8 cellular contexts compared by ENCODE assay signal in genomic region chr19:57613941-57614743, GRCh38. TPM values are rescaled to one million over a fixed set of nuclear protein-coding genes. Genes with fewer than 3 reads are reported as not detected.
A peak's percentile ranks its signal among the peaks of the same experiment; 100 is the strongest.
DNase-seq lines count a peak whose midpoint lies in the region; ATAC-seq, FAIRE-seq and TF ChIP-seq lines count a peak whose summit lies in the region.

ZNF134 (plus strand) TSS chr19:57614242; CDS start chr19:57619469, 5,227 bp downstream.

- POLR2A ChIA-PET in CD8-positive, alpha-beta memory T cell (lab: Charles Lee): interaction anchor here (0.6 to 1.6 kb wide), 8 partner anchors 9 to 441 kb away, joined by 3 to 8 read pairs (median 4); partner anchors contain the start of genes ZIK1, ZNF154, ZNF211 and ZNF417
- POLR2A ChIA-PET in endothelial cell of umbilical vein (lab: Charles Lee): interaction anchor here (1.0 kb wide), 1 partner anchor 19 kb away, joined by 3 read pairs; the partner anchor contains the start of gene ZNF211

- peak within 1 kb of the TSS; percentile 62 for H3K4me3 ChIP-seq in CD8-positive, alpha-beta memory T cell (ENCODE audit: low read length)
- peak within 1 kb of the TSS; percentile 94 for H3K4me3 ChIP-seq in NT2/D1 (ENCODE audit: insufficient read length, low read depth)
- peak within 1 kb of the TSS; percentile 53 to 77 (median 65) for H3K4me3 ChIP-seq in endothelial cell of umbilical vein (replicated peaks in 1 of 3; ENCODE audit: insufficient read depth in 1 of 3, low read depth in 1 of 3, low read length in 3 of 3)

- H3K27me3 ChIP-seq in CD8-positive, alpha-beta memory T cell (ENCODE audit: insufficient read depth, low read length, poor library complexity, severe bottlenecking): no peaks in the 10 kb centered on the region
- no peaks in the 10 kb centered on the region for H3K27me3 ChIP-seq in NT2/D1 (ENCODE audit: insufficient read depth, insufficient read length)
- no peaks in the 10 kb centered on the region for H3K27me3 ChIP-seq in endothelial cell of umbilical vein (ENCODE audit: control insufficient read depth in 2 of 2, insufficient read depth in 2 of 2, low read length in 2 of 2)

- BruUV-seq in endothelial cell of umbilical vein (replicated peaks; lab: Mats Ljungman, UMichigan): TSS peak; percentile 51

- H3K27me3 Mint-ChIP-seq in CD8-positive, alpha-beta memory T cell: peaks cover 0 to 1% of the 10 kb centered on the region in 2 donors
- H3K27me3 Mint-ChIP-seq in mesothelial cell of epicardium (ENCODE audit: low read depth): no peaks in the 10 kb centered on the region

- intact Hi-C loops in endothelial cell of umbilical vein (cut with micrococcal nuclease): loop anchor here (1.0 to 10.0 kb wide), 6 partner anchors 15 to 541 kb away; partner anchors contain the start of genes ZNF211, ZNF329, ZNF416 and ZNF530

- peak within 1 kb of the TSS; percentile 94 for H3K9ac ChIP-seq in NT2/D1 (ENCODE audit: insufficient read length, low read depth)
- peak within 1 kb of the TSS; percentile 66 for H3K9ac ChIP-seq in endothelial cell of umbilical vein (replicated peaks; ENCODE audit: extremely low read depth, insufficient read depth, low read length)

- H3K4me1 ChIP-seq in CD8-positive, alpha-beta memory T cell (ENCODE audit: insufficient read depth, low read length): peaks cover 17% of the 10 kb centered on the region
- H3K4me1 ChIP-seq in NT2/D1 (ENCODE audit: insufficient read depth, insufficient read length) (no peaks in the 10 kb centered on the region), endothelial cell of umbilical vein (ENCODE audit: control insufficient read depth, extremely low read depth, insufficient read depth, low read length) (no peaks in the 10 kb centered on the region)

- H3K9me3 Mint-ChIP-seq in CD8-positive, alpha-beta memory T cell: peaks cover 42 to 74% (median 64%) of the 10 kb centered on the region in 5 donors
- peaks cover 61% of the 10 kb centered on the region for H3K9me3 Mint-ChIP-seq in mesothelial cell of epicardium

- dilution Hi-C loops in endothelial cell of umbilical vein (cut with MboI; ENCODE audit: extremely low pct_ligation_motif_present, low sequenced_read_pairs): no loop called here

- H3K27ac ChIP-seq in CD8-positive, alpha-beta memory T cell (ENCODE audit: low read depth, low read length): peak within 1 kb of the TSS; percentile 65
- H3K27ac ChIP-seq in endothelial cell of umbilical vein (ENCODE audit: insufficient read depth, low read depth, low read length): no peak within 1 kb of the TSS

- H3K79me2 ChIP-seq in endothelial cell of umbilical vein (ENCODE audit: control insufficient read depth, insufficient read depth, low read length): peaks cover 19% of the 10 kb centered on the region

- FAIRE-seq in endothelial cell of umbilical vein (lab: Jason Lieb, UNC): peak; percentile 88

- peak within 1 kb of the TSS; percentile 60 to 96 (median 88) for H3K27ac Mint-ChIP-seq in CD8-positive, alpha-beta memory T cell
- H3K27ac Mint-ChIP-seq in mesothelial cell of epicardium: peak within 1 kb of the TSS; percentile 89

- peak; percentile 89 for ATAC-seq in GM19455 (IDR thresholded peaks at IDR 0.05; ENCODE audit: unreplicated experiment)

- peaks cover 37 to 61% (median 52%) of the 10 kb centered on the region in 3 donors for H3K36me3 Mint-ChIP-seq in CD8-positive, alpha-beta memory T cell
- peaks cover 50% of the 10 kb centered on the region for H3K36me3 Mint-ChIP-seq in mesothelial cell of epicardium

- TF ChIP-seq POLR2A in endothelial cell of umbilical vein (IDR thresholded peaks at IDR 0.05; ENCODE audit: low read depth, low read length): peak; percentile 49

- H3K4me1 Mint-ChIP-seq in CD8-positive, alpha-beta memory T cell: peaks cover 35 to 44% (median 39%) of the 10 kb centered on the region in 3 donors
- H3K4me1 Mint-ChIP-seq in mesothelial cell of epicardium: peaks cover 10% of the 10 kb centered on the region

- peak in 1 of 2 donors; percentile 62 for TF ChIP-seq CTCF in endothelial cell of umbilical vein (IDR thresholded peaks at IDR 0.05; ENCODE audit: extremely low read depth in 1 of 2, insufficient read depth in 1 of 2, low read depth in 1 of 2, low read length in 2 of 2)
- no peak for TF ChIP-seq CTCF in mesothelial cell of epicardium (IDR thresholded peaks at IDR 0.05; ENCODE audit: unreplicated experiment)

- H3K36me3 ChIP-seq in CD8-positive, alpha-beta memory T cell (ENCODE audit: insufficient read depth, low read length): peaks cover 34% of the 10 kb centered on the region
- H3K36me3 ChIP-seq in NT2/D1 (ENCODE audit: insufficient read depth, insufficient read length, low read length) (peaks cover 45% of the 10 kb centered on the region), endothelial cell of umbilical vein (ENCODE audit: control insufficient read depth in 2 of 2, extremely low read depth in 1 of 2, insufficient read depth in 2 of 2, low read length in 2 of 2) (peaks cover 0 to 19% of the 10 kb centered on the region in 2 experiments)

- peaks cover 46% of the 10 kb centered on the region for H3K9me3 ChIP-seq in CD8-positive, alpha-beta memory T cell (ENCODE audit: low read length)
- H3K9me3 ChIP-seq in NT2/D1 (ENCODE audit: insufficient read depth, low read length) (peaks cover 45% of the 10 kb centered on the region), endothelial cell of umbilical vein (replicated peaks; ENCODE audit: control insufficient read depth, insufficient read depth, low read length) (peaks cover 2% of the 10 kb centered on the region)

- H4K20me1 ChIP-seq in endothelial cell of umbilical vein (replicated peaks; ENCODE audit: control insufficient read depth, extremely low read depth, insufficient read depth, low read length): no peaks in the 10 kb centered on the region

- peak; percentile 78 to 93 (median 83) for DNase-seq in CD8-positive, alpha-beta memory T cell
- DNase-seq in HT1080 (ENCODE audit: low read depth) (peak; percentile 84), NT2/D1 (ENCODE audit: low read depth, low spot score) (peak; percentile 79), endothelial cell of umbilical vein (ENCODE audit: low read depth, low spot score) (peak; percentile 84), mesothelial cell of epicardium (ENCODE audit: low spot score in 2 of 2, unreplicated experiment in 2 of 2) (peak; percentile 66 to 84)
- DNase-seq in activated CD8-positive, alpha-beta memory T cell treated with anti-CD3 and anti-CD28 coated beads, Interleukin-2, amount 50 U/mL, for 24 hours (ENCODE audit: extremely low read depth): peak; percentile 75
- DNase-seq in stimulated activated CD8-positive, alpha-beta memory T cell treated with anti-CD3 and anti-CD28 coated beads, Interleukin-15, amount 100 ng/mL, for 4 hours (ENCODE audit: low read depth in 2 of 2): peak; percentile 77 to 81

- CTCF ChIA-PET in CD8-positive, alpha-beta memory T cell (lab: Charles Lee): interaction anchor here (1.1 to 1.8 kb wide), 2 partner anchors 19 to 31 kb away, joined by 3 to 9 read pairs; partner anchors contain the start of genes ZIK1 and ZNF211
- CTCF ChIA-PET in endothelial cell of umbilical vein (lab: Charles Lee): interaction anchor here (1.0 kb wide), 1 partner anchor 19 kb away, joined by 3 read pairs; the partner anchor contains the start of gene ZNF211

- H3K9me1 ChIP-seq in endothelial cell of umbilical vein (replicated peaks; ENCODE audit: control insufficient read depth, extremely low read depth, insufficient read depth, low read length): no peaks in the 10 kb centered on the region

- H3K4me3 Mint-ChIP-seq in CD8-positive, alpha-beta memory T cell: peak within 1 kb of the TSS; percentile 91 to 98 (median 92)
- peak within 1 kb of the TSS; percentile 92 for H3K4me3 Mint-ChIP-seq in mesothelial cell of epicardium

- peak within 1 kb of the TSS; percentile 14 for H3K4me2 ChIP-seq in endothelial cell of umbilical vein (ENCODE audit: insufficient read depth, low read length)

- peak within 1 kb of the TSS; percentile 89 for H2AFZ ChIP-seq in endothelial cell of umbilical vein (ENCODE audit: low read depth, low read length)

TF ChIP-seq in endothelial cell of umbilical vein, 7 proteins besides CTCF, POLR2A, EP300 and RAD21:
- peak; percentile 61 for TF ChIP-seq POLR2AphosphoS5 (IDR thresholded peaks at IDR 0.05; ENCODE audit: insufficient read depth, low read depth, low read length)
- TF ChIP-seq JUN (IDR thresholded peaks at IDR 0.05; ENCODE audit: borderline replicate concordance, insufficient read depth, insufficient read length, low read depth): no peak
TF ChIP-seq in endothelial cell of umbilical vein: peak in this region for 1.

RNA-seq across cellular contexts. Expression of gene ZNF134, which starts in this region (rescaled TPM):
- total RNA-seq in CD8-positive, alpha-beta memory T cell: 10 to 100 TPM; 19.1 to 22.1 TPM
- 14.3 TPM for polyA plus RNA-seq in CD8-positive, alpha-beta memory T cell
- 25.0 and 33.3 TPM in 2 replicates for total RNA-seq in HT1080 (2014; rRNA removed; shearing (Covaris generic))
- 14.8 and 15.3 TPM in 2 replicates for polyA plus RNA-seq in HT1080 (2015; cell fraction: cytosol; rRNA removed)
- 16.7 and 21.2 TPM in 2 replicates for polyA plus RNA-seq in HT1080 (2015; cell fraction: nucleus; rRNA removed)
- 11.1 and 12.3 TPM in 2 replicates for total RNA-seq in endothelial cell of umbilical vein
- polyA plus RNA-seq in endothelial cell of umbilical vein: 3.5 and 6.4 TPM in 2 replicates
- 4.0 and 5.2 TPM in 2 replicates for polyA plus RNA-seq in endothelial cell of umbilical vein (2011; cell fraction: cytosol; rRNA removed)
- 5.0 and 7.3 TPM in 2 replicates for polyA plus RNA-seq in endothelial cell of umbilical vein (2011; cell fraction: nucleus; rRNA removed)
- polyA plus RNA-seq in endothelial cell of umbilical vein (2012): 7.2 and 7.7 TPM in 2 replicates
- polyA minus RNA-seq in endothelial cell of umbilical vein: 9.2 and 12.6 TPM in 2 replicates
- polyA minus RNA-seq in endothelial cell of umbilical vein (2011; cell fraction: cytosol; rRNA and poly(A)+ RNA removed): 3.5 TPM
- polyA minus RNA-seq in endothelial cell of umbilical vein (2011; cell fraction: nucleus; rRNA and poly(A)+ RNA removed): 9.9 and 10.3 TPM in 2 replicates
- total RNA-seq in mesothelial cell of epicardium: 33.5 to 40.5 TPM (median 40.4 TPM) in 3 replicates
